ENCODE assay signal across 22 cellular contexts in genomic region chr1:241129207-241129960, GRCh38.
DNase-seq lines count a peak whose midpoint lies in the region; FAIRE-seq and TF ChIP-seq lines count a peak whose summit lies in the region.
"Had no signal": no experiment of that assay in that cellular context is flagged by ENCODE, and none has a peak within 500 bp of the region (broad histone marks: within the 10 kb centered on the region; RNA-seq: fewer than 3 reads in every experiment).

No MANE protein-coding gene starts in this region.

- no peak overlapping the region for H2BK120ac ChIP-seq in H1 (replicated peaks; ENCODE audit: low read depth, low read length)

- no peak overlapping the region for H3K4me2 ChIP-seq in H1 (ENCODE audit: insufficient read depth in 1 of 2, low read depth in 2 of 2, low read length in 2 of 2)
- H3K4me2 ChIP-seq in neural progenitor cell: no peak overlapping the region
- no peak overlapping the region for H3K4me2 ChIP-seq in smooth muscle cell
- H3K4me2 ChIP-seq: BLaER1 had no signal

- no peak overlapping the region for H2BK20ac ChIP-seq in H1 (ENCODE audit: low read length)

- H3K4me1 ChIP-seq in H1 (replicated peaks in 1 of 4; ENCODE audit: control insufficient read depth in 3 of 4, insufficient read depth in 4 of 4, low read length in 3 of 4): peaks cover 0 to 3% (median 1%) of the 10 kb centered on the region in 4 experiments; a peak in 2 of 7 replicates
- H3K4me1 ChIP-seq in neural progenitor cell: no peaks in the 10 kb centered on the region
- no peaks in the 10 kb centered on the region for H3K4me1 ChIP-seq in smooth muscle cell (ENCODE audit: low read depth)
- H3K4me1 ChIP-seq: BLaER1, Caco-2 had no signal

- no peaks in the 10 kb centered on the region for H3K36me3 Mint-ChIP-seq in neural progenitor cell
- H3K36me3 Mint-ChIP-seq: CD8-positive, alpha-beta T cell had no signal

- no peak overlapping the region for H2BK5ac ChIP-seq in H1 (ENCODE audit: low read depth, low read length)

- H3K4me1 Mint-ChIP-seq in neural progenitor cell: peaks cover 4% of the 10 kb centered on the region
- H3K4me1 Mint-ChIP-seq: B cell; CD4-positive, CD25-positive, alpha-beta regulatory T cell had no signal

- no peaks in the 10 kb centered on the region for H4K20me1 ChIP-seq in H1 (replicated peaks in 1 of 2; ENCODE audit: control insufficient read depth in 1 of 2, insufficient read depth in 2 of 2, low read length in 2 of 2)
- no peaks in the 10 kb centered on the region for H4K20me1 ChIP-seq in neural progenitor cell (ENCODE audit: low read depth)
- no peaks in the 10 kb centered on the region for H4K20me1 ChIP-seq in smooth muscle cell (ENCODE audit: low read depth)
- H4K20me1 ChIP-seq: BLaER1 had no signal

- no peak for TF ChIP-seq RAD21 in H1 (IDR thresholded peaks at IDR 0.05 in 1 of 2, conservative IDR thresholded peaks at IDR 0.05 in 1 of 2; ENCODE audit: low read depth in 2 of 2, low read length in 2 of 2)

- H3K23ac ChIP-seq in H1 (ENCODE audit: insufficient read length): no peak overlapping the region

- no peak overlapping the region for H2BK12ac ChIP-seq in H1 (ENCODE audit: low read depth, low read length)

- H3K4me3 ChIP-seq in H1 (ENCODE audit: extremely low read depth in 1 of 4, insufficient read depth in 2 of 4, low read depth in 3 of 4, low read length in 4 of 4): no peak overlapping the region
- no peak overlapping the region for H3K4me3 ChIP-seq in neural progenitor cell
- H3K4me3 ChIP-seq in smooth muscle cell: no peak overlapping the region
- H3K4me3 ChIP-seq: BLaER1 had no signal

- no peak overlapping the region for H3K4me3 Mint-ChIP-seq in neural progenitor cell
- H3K4me3 Mint-ChIP-seq: B cell; CD4-positive, CD25-positive, alpha-beta regulatory T cell; CD8-positive, alpha-beta T cell; H9; HFFc6 had no signal

- no peaks in the 10 kb centered on the region for H3K79me1 ChIP-seq in H1 (ENCODE audit: low read depth, low read length)

- no peak overlapping the region for H2AK5ac ChIP-seq in H1 (ENCODE audit: low read depth, low read length)

- H2AFZ ChIP-seq in H1 (ENCODE audit: low read length) (0 out of 2 replicates have a peak overlapping the region, but pooled peaks have one; percentile 74), neural progenitor cell (replicated peaks) (peak overlapping the region; percentile 57), smooth muscle cell (ENCODE audit: low read depth) (no peak overlapping the region)

- H4K8ac ChIP-seq in H1 (ENCODE audit: extremely low read depth, insufficient read depth, low read length): no peak overlapping the region

- H4K5ac ChIP-seq in H1 (ENCODE audit: insufficient read length, low read depth, low read length): no peak overlapping the region

- H3K9me3 Mint-ChIP-seq in neural progenitor cell: no peaks in the 10 kb centered on the region
- H3K9me3 Mint-ChIP-seq: H9, HFFc6 had no signal

- DNase-seq in NCI-H82 (lab: John Stamatoyannopoulos, UW) (peak; percentile 64), NCI-H82 treated with DMSO at 0.1 percent for 48 hours (lab: John Stamatoyannopoulos, UW; ENCODE audit: unreplicated experiment) (no peak), H1 (ENCODE audit: low read depth in 1 of 2, low spot score in 2 of 2) (no peak), neural progenitor cell (ENCODE audit: low spot score) (no peak), smooth muscle cell (lab: John Stamatoyannopoulos, UW; ENCODE audit: unreplicated experiment) (no peak), D341Med (ENCODE audit: low spot score) (no peak), NCI-H1092 treated with DMSO at 0.1 percent for 48 hours (lab: John Stamatoyannopoulos, UW) (no peak)
- DNase-seq: Caco-2; CD4-positive, CD25-positive, alpha-beta regulatory T cell; CD8-positive, alpha-beta T cell; DMS 273 treated with DMSO at 0.1 percent for 48 hours; DMS79 treated with DMSO at 0.1 percent for 48 hours; H9; HFFc6 had no signal

- H3K23me2 ChIP-seq in H1 (ENCODE audit: low read depth, low read length): no peaks in the 10 kb centered on the region

- no peak overlapping the region for H2BK15ac ChIP-seq in H1 (ENCODE audit: low read length)

- POLR2A ChIA-PET in H1 (lab: Charles Lee; ENCODE audit: partially characterized antibody): no interaction called here

- H3K9ac ChIP-seq in H1 (replicated peaks in 1 of 4; ENCODE audit: extremely low read depth in 1 of 4, low read depth in 3 of 4, low read length in 3 of 4) (no peak overlapping the region), neural progenitor cell (no peak overlapping the region), smooth muscle cell (ENCODE audit: low read depth) (no peak overlapping the region)
- H3K9ac ChIP-seq: BLaER1 had no signal

- CTCF ChIA-PET in H1 (lab: Charles Lee; ENCODE audit: partially characterized antibody): no interaction called here

- no peak for TF ChIP-seq POLR2A in H1 (IDR thresholded peaks at IDR 0.05; ENCODE audit: control extremely low read depth in 1 of 2, low read depth in 2 of 2, low read length in 2 of 2)

- H3K27me3 ChIP-seq in H1 (replicated peaks in 1 of 4; ENCODE audit: control insufficient read depth in 3 of 4, extremely low read depth in 1 of 4, insufficient read depth in 3 of 4, low read length in 3 of 4) (no peaks in the 10 kb centered on the region), neural progenitor cell (no peaks in the 10 kb centered on the region), smooth muscle cell (ENCODE audit: low read depth) (no peaks in the 10 kb centered on the region)
- H3K27me3 ChIP-seq: BLaER1 had no signal

- H3K18ac ChIP-seq in H1 (ENCODE audit: extremely low read depth, low read length): no peak overlapping the region

- H3K36me3 ChIP-seq in H1 (ENCODE audit: control insufficient read depth in 2 of 4, insufficient read depth in 4 of 4, low read length in 3 of 4) (no peaks in the 10 kb centered on the region), neural progenitor cell (no peaks in the 10 kb centered on the region), smooth muscle cell (ENCODE audit: low read depth) (no peaks in the 10 kb centered on the region)
- H3K36me3 ChIP-seq: BLaER1 had no signal

- H3K27ac ChIP-seq in H1 (ENCODE audit: low read depth, low read length) (no peak overlapping the region), neural progenitor cell (no peak overlapping the region), smooth muscle cell (ENCODE audit: low read depth) (no peak overlapping the region)
- H3K27ac ChIP-seq: 22Rv1, BLaER1, C4-2B had no signal

- no peak overlapping the region for H4K91ac ChIP-seq in H1 (replicated peaks; ENCODE audit: insufficient read length, low read length)

- H3K14ac ChIP-seq in H1 (ENCODE audit: insufficient read length): no peak overlapping the region

- H3K9me3 ChIP-seq in H1 (ENCODE audit: insufficient read depth in 2 of 2, low read depth in 1 of 2, low read length in 1 of 2) (no peaks in the 10 kb centered on the region), neural progenitor cell (ENCODE audit: low read depth) (no peaks in the 10 kb centered on the region), smooth muscle cell (replicated peaks; ENCODE audit: low read depth) (no peaks in the 10 kb centered on the region)
- H3K9me3 ChIP-seq: BLaER1, Caco-2 had no signal

- no peak overlapping the region for H3K56ac ChIP-seq in H1 (replicated peaks; ENCODE audit: insufficient read length, low read depth, low read length)

- no peak for TF ChIP-seq EP300 in H1 (IDR thresholded peaks at IDR 0.05; ENCODE audit: borderline replicate concordance in 1 of 2, low read depth in 2 of 2, low read length in 2 of 2)

- no peak overlapping the region for H3K27ac Mint-ChIP-seq in neural progenitor cell
- H3K27ac Mint-ChIP-seq: B cell; CD4-positive, CD25-positive, alpha-beta regulatory T cell; CD8-positive, alpha-beta T cell; HFFc6 had no signal

- no peaks in the 10 kb centered on the region for H3K27me3 Mint-ChIP-seq in neural progenitor cell (ENCODE audit: insufficient read depth, low read depth)
- H3K27me3 Mint-ChIP-seq: B cell; CD4-positive, CD25-positive, alpha-beta regulatory T cell had no signal

- H3F3A ChIP-seq in neural progenitor cell (ENCODE audit: low read depth) (no peaks in the 10 kb centered on the region), smooth muscle cell (ENCODE audit: low read depth) (no peaks in the 10 kb centered on the region)

- FAIRE-seq in H1 (lab: Jason Lieb, UNC): no peak
- FAIRE-seq: A204.1, D721Med, G401.6, GM12892 had no signal

- no peaks in the 10 kb centered on the region for H3K79me2 ChIP-seq in H1 (ENCODE audit: control insufficient read depth in 1 of 2, insufficient read depth in 2 of 2, low read length in 2 of 2)
- H3K79me2 ChIP-seq in neural progenitor cell (ENCODE audit: low read depth): no peaks in the 10 kb centered on the region
- H3K79me2 ChIP-seq in smooth muscle cell (ENCODE audit: low read depth): no peaks in the 10 kb centered on the region

- TF ChIP-seq CTCF in H1 (IDR thresholded peaks at IDR 0.05; ENCODE audit: control extremely low read depth in 1 of 3, insufficient read depth in 1 of 3, low read depth in 1 of 3, low read length in 3 of 3): no peak
- TF ChIP-seq CTCF in neural progenitor cell (IDR thresholded peaks at IDR 0.05): no peak
- no peak for TF ChIP-seq CTCF in smooth muscle cell (IDR thresholded peaks at IDR 0.05; ENCODE audit: borderline replicate concordance, insufficient read depth, poor library complexity, severe bottlenecking)

- H3K4ac ChIP-seq in H1 (replicated peaks; ENCODE audit: insufficient read length, low read depth, low read length): no peak overlapping the region

- WGBS in H1 (ENCODE audit: extremely low coverage in 1 of 2, insufficient coverage in 1 of 2, insufficient read length in 1 of 2, insufficient replicate concordance in 2 of 2, low coverage in 1 of 2, low lambda C conversion rate in 2 of 2, missing lambda C conversion rate in 1 of 2), 2 experiments: 77% methylated on average over 11 of the region's 11 CpGs; no CpG with 5 or more reads in 1 of the 2 experiments
- WGBS in smooth muscle cell (ENCODE audit: low lambda C conversion rate): 65% methylated on average over 11 of the region's 11 CpGs

TF ChIP-seq in H1, 55 proteins besides CTCF, POLR2A, EP300 and RAD21:
- TF ChIP-seq SP2 (IDR thresholded peaks at IDR 0.05; ENCODE audit: low read length) (no peak), RBBP5 (IDR thresholded peaks at IDR 0.05; ENCODE audit: borderline replicate concordance, low read depth, low read length) (no peak)
